ENCODE assay signal across 12 cellular contexts in the genomic region with DNA sequence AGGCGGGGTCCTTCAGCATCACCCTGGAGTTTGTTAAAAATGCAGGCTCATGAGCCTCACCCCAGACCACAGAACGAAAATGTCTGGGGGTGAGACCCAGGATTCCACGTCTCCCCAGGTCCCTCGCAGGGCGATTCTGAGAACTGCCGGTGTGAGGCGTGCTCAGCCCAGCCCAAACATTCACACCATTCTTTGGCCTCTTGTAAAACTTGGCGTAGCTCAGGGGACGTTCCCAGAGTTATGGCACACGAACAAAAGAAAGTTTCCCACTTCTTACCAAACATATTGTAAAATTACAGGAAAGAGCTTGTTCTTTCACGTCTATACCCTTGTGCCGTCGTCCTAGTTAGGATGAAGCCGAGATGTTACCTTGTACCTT. TPM values are rescaled to one million over a fixed set of nuclear protein-coding genes. Genes with fewer than 3 reads are reported as not detected.
A peak's percentile ranks its signal among the peaks of the same experiment; 100 is the strongest.
DNase-seq lines count a peak whose midpoint lies in the region; ATAC-seq, FAIRE-seq and TF ChIP-seq lines count a peak whose summit lies in the region.
"Had no signal": no experiment of that assay in that cellular context is flagged by ENCODE, and none has a peak within 500 bp of the region (broad histone marks: within the 10 kb centered on the region; RNA-seq: fewer than 3 reads in every experiment).

No MANE protein-coding gene starts in this region.

- no peak for FAIRE-seq in astrocyte (lab: Jason Lieb, UNC)
- FAIRE-seq: GM12892 had no signal

- H3K36me3 Mint-ChIP-seq in GM23338 (ENCODE audit: low read depth) (peaks cover 5% of the 10 kb centered on the region; the same call in 2 of the 3 replicates), astrocyte (ENCODE audit: low read depth, unreplicated experiment) (peaks cover 16% of the 10 kb centered on the region)

- peaks cover 13% of the 10 kb centered on the region for H3K27me3 Mint-ChIP-seq in GM23338 (ENCODE audit: insufficient read depth, low read depth, poor library complexity)
- no peaks in the 10 kb centered on the region for H3K27me3 Mint-ChIP-seq in astrocyte (ENCODE audit: low read depth, unreplicated experiment)

- intact Hi-C loops in left cardiac atrium (cut with DNase I) = no loop called here

- H3K4me3 Mint-ChIP-seq in GM23338 (no peak overlapping the region), astrocyte (ENCODE audit: unreplicated experiment) (no peak overlapping the region)

- H3K4me2 ChIP-seq in GM23338 (no peak overlapping the region), astrocyte (ENCODE audit: low read length) (peak overlapping the region; percentile 85)

- ATAC-seq in GM23338 (peak; percentile 28), left cardiac atrium (peak; percentile 50 to 65), GM18868 (IDR thresholded peaks at IDR 0.05; ENCODE audit: unreplicated experiment) (no peak), GM21825 (IDR thresholded peaks at IDR 0.05; ENCODE audit: unreplicated experiment) (no peak), GM18511 (IDR thresholded peaks at IDR 0.05; ENCODE audit: unreplicated experiment) (no peak)

- peak overlapping the region; percentile 75 for H3K9ac ChIP-seq in astrocyte (ENCODE audit: low read length)

- H3K9me3 ChIP-seq in astrocyte (ENCODE audit: insufficient read depth, low read depth, low read length) = no peaks in the 10 kb centered on the region

- H3F3A ChIP-seq in GM23338 (replicated peaks; ENCODE audit: low read depth) = peaks cover 2% of the 10 kb centered on the region; the same call in 1 of the 2 replicates

- H3K9me3 Mint-ChIP-seq in GM23338 (no peaks in the 10 kb centered on the region), astrocyte (ENCODE audit: unreplicated experiment) (peaks cover 3% of the 10 kb centered on the region)

- H3K9me2 ChIP-seq in GM23338 (ENCODE audit: insufficient read depth) = peaks cover 4% of the 10 kb centered on the region; the same call in 1 of the 2 replicates

- H2AFZ ChIP-seq in GM23338 (no peak overlapping the region), astrocyte (ENCODE audit: low read depth, low read length) (no peak overlapping the region)

- peak; percentile 29 to 52; a peak in 3 of 4 replicates for TF ChIP-seq CTCF in GM23338 (conservative IDR thresholded peaks at IDR 0.05; ENCODE audit: low read depth in 2 of 2)
- TF ChIP-seq CTCF in astrocyte (IDR thresholded peaks at IDR 0.05; ENCODE audit: insufficient read depth, low read depth, low read length) = peak; percentile 29

- peaks cover 34% of the 10 kb centered on the region for H3K4me1 Mint-ChIP-seq in GM23338
- peaks cover 31% of the 10 kb centered on the region for H3K4me1 Mint-ChIP-seq in astrocyte (ENCODE audit: low read depth, unreplicated experiment)

- no peaks in the 10 kb centered on the region for H4K20me1 ChIP-seq in GM23338 (replicated peaks; ENCODE audit: insufficient read depth)
- H4K20me1 ChIP-seq in astrocyte (ENCODE audit: insufficient read depth, low read length) = peaks cover 92% of the 10 kb centered on the region

- H3K4me3 ChIP-seq in GM23338 (no peak overlapping the region), astrocyte (ENCODE audit: insufficient read depth, low read depth, low read length) (peak overlapping the region; percentile 32), skin epidermis (no peak overlapping the region)

- no peak overlapping the region for H3K27ac ChIP-seq in GM23338 (ENCODE audit: low read depth)
- peak overlapping the region; percentile 72 for H3K27ac ChIP-seq in astrocyte (ENCODE audit: low read depth, low read length)
- H3K27ac ChIP-seq in skin epidermis = peak overlapping the region in 18 of 21 experiments; percentile 5 to 87 (median 68)

- H3K79me2 ChIP-seq in GM23338 (replicated peaks; ENCODE audit: insufficient read depth) (peaks cover 2% of the 10 kb centered on the region; the same call in 1 of the 2 replicates), astrocyte (ENCODE audit: insufficient read depth, low read length) (peaks cover 99% of the 10 kb centered on the region)

- DNase-seq in GM23338 (ENCODE audit: low spot score) = peak; percentile 56
- DNase-seq in astrocyte (ENCODE audit: low read depth) = peak; percentile 76
- DNase-seq in left cardiac atrium = peak; percentile 36
- DNase-seq in NCI-H1417 (lab: John Stamatoyannopoulos, UW) = no peak
- DNase-seq: activated CD4-positive, alpha-beta T cell treated with anti-CD3 and anti-CD28 coated beads, Interleukin-2, amount 50 U/mL, for 4 hours; substantia nigra had no signal

- no peaks in the 10 kb centered on the region for H3K36me3 ChIP-seq in GM23338 (ENCODE audit: insufficient read depth)
- H3K36me3 ChIP-seq in astrocyte (ENCODE audit: insufficient read depth, low read length) = no peaks in the 10 kb centered on the region

- H3K4me1 ChIP-seq in GM23338 (ENCODE audit: insufficient read depth) (peaks cover 28% of the 10 kb centered on the region; the same call in 1 of the 2 replicates), astrocyte (ENCODE audit: insufficient read depth, low read length) (peaks cover 50% of the 10 kb centered on the region)

- no peaks in the 10 kb centered on the region for H3K27me3 ChIP-seq in GM23338 (ENCODE audit: insufficient read depth)
- H3K27me3 ChIP-seq in astrocyte (ENCODE audit: insufficient read depth, low read length) = no peaks in the 10 kb centered on the region

- H3K27ac Mint-ChIP-seq in GM23338 = no peak overlapping the region
- peak overlapping the region; percentile 31 for H3K27ac Mint-ChIP-seq in astrocyte (ENCODE audit: unreplicated experiment)

TF ChIP-seq in GM23338, 12 proteins besides CTCF, POLR2A, EP300 and RAD21 (continues in another document):
- TF ChIP-seq ZNF331 (CRISPR knock-in tag; IDR thresholded peaks at IDR 0.05; ENCODE audit: low read depth) (no peak), EZH2 (IDR thresholded peaks at IDR 0.05; ENCODE audit: low read depth, unreplicated experiment) (no peak), EZH2phosphoT487 (IDR thresholded peaks at IDR 0.05; ENCODE audit: unreplicated experiment) (no peak), POLR2AphosphoS5 (IDR thresholded peaks at IDR 0.05; ENCODE audit: low read depth) (no peak), JUNB (IDR thresholded peaks at IDR 0.05; ENCODE audit: unreplicated experiment) (no peak), NANOG (IDR thresholded peaks at IDR 0.05; ENCODE audit: borderline replicate concordance) (no peak)
- TF ChIP-seq, protein P1, sequence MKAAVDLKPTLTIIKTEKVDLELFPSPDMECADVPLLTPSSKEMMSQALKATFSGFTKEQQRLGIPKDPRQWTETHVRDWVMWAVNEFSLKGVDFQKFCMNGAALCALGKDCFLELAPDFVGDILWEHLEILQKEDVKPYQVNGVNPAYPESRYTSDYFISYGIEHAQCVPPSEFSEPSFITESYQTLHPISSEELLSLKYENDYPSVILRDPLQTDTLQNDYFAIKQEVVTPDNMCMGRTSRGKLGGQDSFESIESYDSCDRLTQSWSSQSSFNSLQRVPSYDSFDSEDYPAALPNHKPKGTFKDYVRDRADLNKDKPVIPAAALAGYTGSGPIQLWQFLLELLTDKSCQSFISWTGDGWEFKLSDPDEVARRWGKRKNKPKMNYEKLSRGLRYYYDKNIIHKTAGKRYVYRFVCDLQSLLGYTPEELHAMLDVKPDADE (IDR thresholded peaks at IDR 0.05) = no peak

RNA-seq across cellular contexts. Expression of a gene that starts 12.9 kb away (rescaled TPM):
- total RNA-seq in GM23338 (2014; rRNA removed; shearing (Covaris generic)) = 28.5 and 34.5 TPM in 2 replicates
- 43.1 and 43.7 TPM in 2 replicates for polyA plus RNA-seq in GM23338 (2016; fragmentation: Nextera tagmentation; extraction: Ambion mirVana)
- total RNA-seq in astrocyte (436 and 448 TPM in 2 replicates), left cardiac atrium (100 to 1,000 TPM; 242 to 317 TPM)

RNA-seq across cellular contexts. Expression of a gene that starts 47.9 kb away (rescaled TPM):
- total RNA-seq in GM23338 (2014; rRNA removed; shearing (Covaris generic)) = 0.28 and 0.97 TPM in 2 replicates
- 0.40 and 0.60 TPM in 2 replicates for polyA plus RNA-seq in GM23338 (2016; fragmentation: Nextera tagmentation; extraction: Ambion mirVana)
- 0.30 TPM in 1 of 2 replicates, not detected in the other for total RNA-seq in astrocyte
- 1 to 10 TPM in 1 of 2 donors, under 1 TPM in 1; 0.38 to 1.0 TPM for total RNA-seq in left cardiac atrium
- total RNA-seq: renal cortical epithelial cell had no signal

Comparison
In these comparisons a context has a peak if more than half of its experiments do, and no peak if none do; other contexts are left out.
1. ATAC-seq: peak in GM23338 (single experiment) and left cardiac atrium (2 of 2); none in GM18868 (single experiment), GM21825 (single experiment) and GM18511 (single experiment).
2. DNase-seq: peak in GM23338 (single experiment), astrocyte (single experiment) and left cardiac atrium (single experiment); none in NCI-H1417 (0 of 3).